In genomic region chr19:7919681-7920519, GRCh38 we compare ENCODE assay signal across 1 cellular context.
A peak's percentile ranks its signal among the peaks of the same experiment; 100 is the strongest.
TF ChIP-seq lines count a peak whose summit lies in the region.

A gene with protein sequence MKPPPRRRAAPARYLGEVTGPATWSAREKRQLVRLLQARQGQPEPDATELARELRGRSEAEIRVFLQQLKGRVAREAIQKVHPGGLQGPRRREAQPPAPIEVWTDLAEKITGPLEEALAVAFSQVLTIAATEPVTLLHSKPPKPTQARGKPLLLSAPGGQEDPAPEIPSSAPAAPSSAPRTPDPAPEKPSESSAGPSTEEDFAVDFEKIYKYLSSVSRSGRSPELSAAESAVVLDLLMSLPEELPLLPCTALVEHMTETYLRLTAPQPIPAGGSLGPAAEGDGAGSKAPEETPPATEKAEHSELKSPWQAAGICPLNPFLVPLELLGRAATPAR (plus strand): TSS chr19:7920338. CDS start chr19:7920367, 29 bp downstream.

TF ChIP-seq in HepG2, 621 proteins besides CTCF, POLR2A, EP300 and RAD21 (continued from another document and continues in another):
- TF ChIP-seq ZNF720 (CRISPR knock-in tag; IDR thresholded peaks at IDR 0.05) (no peak), HDAC2 (CRISPR knock-in tag; IDR thresholded peaks at IDR 0.05) (peak; percentile 48; the same call in 1 of the 2 replicates), ETV5 (CRISPR knock-in tag; IDR thresholded peaks at IDR 0.05; ENCODE audit: borderline replicate concordance) (peak; percentile 80; the same call in 1 of the 2 replicates), SIN3B (IDR thresholded peaks at IDR 0.05; ENCODE audit: low read length) (no peak), NFYC (CRISPR knock-in tag; IDR thresholded peaks at IDR 0.05) (no peak), NR1H2 (CRISPR knock-in tag; IDR thresholded peaks at IDR 0.05; ENCODE audit: borderline replicate concordance, low read depth) (no peak), TSC22D2 (CRISPR knock-in tag; IDR thresholded peaks at IDR 0.05; ENCODE audit: borderline replicate concordance) (no peak), ZFYVE20 (CRISPR knock-in tag; IDR thresholded peaks at IDR 0.05; ENCODE audit: borderline replicate concordance, low read depth) (no peak), PAWR (CRISPR knock-in tag; IDR thresholded peaks at IDR 0.05; ENCODE audit: borderline replicate concordance) (no peak), ZSCAN12 (CRISPR knock-in tag; IDR thresholded peaks at IDR 0.05) (no peak), TBL1XR1 (IDR thresholded peaks at IDR 0.05; ENCODE audit: borderline replicate concordance, low read length, partially characterized antibody) (no peak), SNAI1 (CRISPR knock-in tag; IDR thresholded peaks at IDR 0.05; ENCODE audit: borderline replicate concordance) (0 out of 2 replicates have a peak, but pooled peaks have one; percentile 59), HOXA9 (CRISPR knock-in tag; IDR thresholded peaks at IDR 0.05; ENCODE audit: borderline replicate concordance) (peak; percentile 63; the same call in 1 of the 2 replicates), CBX2 (IDR thresholded peaks at IDR 0.05; ENCODE audit: low read depth, low read length) (no peak), CBX2 (CRISPR knock-in tag; IDR thresholded peaks at IDR 0.05; ENCODE audit: low read depth) (0 out of 2 replicates have a peak, but pooled peaks have one; percentile 54), RNF2 (conservative IDR thresholded peaks at IDR 0.05; ENCODE audit: low read depth) (no peak; the same call in 1 of the 2 replicates), MIER3 (CRISPR knock-in tag; IDR thresholded peaks at IDR 0.05; ENCODE audit: borderline replicate concordance) (peak; percentile 65), ZNF574 (CRISPR knock-in tag; IDR thresholded peaks at IDR 0.05) (peak; percentile 57), PRDM15 (CRISPR knock-in tag; IDR thresholded peaks at IDR 0.05) (no peak; the same call in 1 of the 2 replicates), ZNF646 (CRISPR knock-in tag; IDR thresholded peaks at IDR 0.05) (no peak), ZNF800 (CRISPR knock-in tag; IDR thresholded peaks at IDR 0.05) (peak; percentile 74), NR2F1 (CRISPR knock-in tag; IDR thresholded peaks at IDR 0.05) (peak; percentile 4 to 42; a peak in 1 of 4 replicates), SCMH1 (CRISPR knock-in tag; IDR thresholded peaks at IDR 0.05; ENCODE audit: borderline replicate concordance) (no peak), STAT6 (CRISPR knock-in tag; IDR thresholded peaks at IDR 0.05; ENCODE audit: borderline replicate concordance) (no peak), CBX5 (CRISPR knock-in tag; IDR thresholded peaks at IDR 0.05; ENCODE audit: borderline replicate concordance) (0 out of 2 replicates have a peak, but pooled peaks have one; percentile 34), MED1 (CRISPR knock-in tag; IDR thresholded peaks at IDR 0.05) (peak; percentile 69; the same call in 1 of the 2 replicates), MTA3 (CRISPR knock-in tag; IDR thresholded peaks at IDR 0.05) (no peak)
- TF ChIP-seq, protein P1, sequence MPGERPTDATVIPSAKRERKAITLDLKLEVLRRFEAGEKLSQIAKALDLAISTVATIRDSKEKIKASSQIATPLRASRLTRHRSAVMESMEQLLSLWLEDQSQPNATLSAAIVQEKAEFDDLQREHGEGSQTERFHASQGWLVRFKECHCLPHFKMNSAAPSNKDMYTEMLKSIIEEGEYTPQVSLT (CRISPR knock-in tag; IDR thresholded peaks at IDR 0.05; ENCODE audit: borderline replicate concordance, low read depth): no peak
- TF ChIP-seq, protein P2, sequence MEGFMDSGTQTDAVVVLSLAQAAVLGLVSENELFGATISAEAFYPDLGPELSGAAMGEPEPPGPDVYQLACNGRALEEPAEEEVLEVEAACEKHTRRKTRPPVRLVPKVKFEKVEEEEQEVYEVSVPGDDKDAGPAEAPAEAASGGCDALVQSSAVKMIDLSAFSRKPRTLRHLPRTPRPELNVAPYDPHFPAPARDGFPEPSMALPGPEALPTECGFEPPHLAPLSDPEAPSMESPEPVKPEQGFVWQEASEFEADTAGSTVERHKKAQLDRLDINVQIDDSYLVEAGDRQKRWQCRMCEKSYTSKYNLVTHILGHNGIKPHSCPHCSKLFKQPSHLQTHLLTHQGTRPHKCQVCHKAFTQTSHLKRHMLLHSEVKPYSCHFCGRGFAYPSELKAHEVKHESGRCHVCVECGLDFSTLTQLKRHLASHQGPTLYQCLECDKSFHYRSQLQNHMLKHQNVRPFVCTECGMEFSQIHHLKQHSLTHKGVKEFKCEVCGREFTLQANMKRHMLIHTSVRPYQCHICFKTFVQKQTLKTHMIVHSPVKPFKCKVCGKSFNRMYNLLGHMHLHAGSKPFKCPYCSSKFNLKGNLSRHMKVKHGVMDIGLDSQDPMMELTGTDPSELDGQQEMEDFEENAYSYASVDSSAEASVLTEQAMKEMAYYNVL (CRISPR knock-in tag; IDR thresholded peaks at IDR 0.05; ENCODE audit: borderline replicate concordance): no peak
- TF ChIP-seq, protein P3, sequence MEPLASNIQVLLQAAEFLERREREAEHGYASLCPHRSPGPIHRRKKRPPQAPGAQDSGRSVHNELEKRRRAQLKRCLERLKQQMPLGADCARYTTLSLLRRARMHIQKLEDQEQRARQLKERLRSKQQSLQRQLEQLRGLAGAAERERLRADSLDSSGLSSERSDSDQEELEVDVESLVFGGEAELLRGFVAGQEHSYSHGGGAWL (CRISPR knock-in tag; IDR thresholded peaks at IDR 0.05): peak; percentile 67
- TF ChIP-seq, protein P4, sequence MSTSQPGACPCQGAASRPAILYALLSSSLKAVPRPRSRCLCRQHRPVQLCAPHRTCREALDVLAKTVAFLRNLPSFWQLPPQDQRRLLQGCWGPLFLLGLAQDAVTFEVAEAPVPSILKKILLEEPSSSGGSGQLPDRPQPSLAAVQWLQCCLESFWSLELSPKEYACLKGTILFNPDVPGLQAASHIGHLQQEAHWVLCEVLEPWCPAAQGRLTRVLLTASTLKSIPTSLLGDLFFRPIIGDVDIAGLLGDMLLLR (CRISPR knock-in tag; IDR thresholded peaks at IDR 0.05): no peak; the same call in 1 of the 2 replicates
- TF ChIP-seq, protein P5, sequence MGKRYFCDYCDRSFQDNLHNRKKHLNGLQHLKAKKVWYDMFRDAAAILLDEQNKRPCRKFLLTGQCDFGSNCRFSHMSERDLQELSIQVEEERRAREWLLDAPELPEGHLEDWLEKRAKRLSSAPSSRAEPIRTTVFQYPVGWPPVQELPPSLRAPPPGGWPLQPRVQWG (CRISPR knock-in tag; IDR thresholded peaks at IDR 0.05; ENCODE audit: borderline replicate concordance, low read depth): no peak
